Comparison of ENCODE assay signal across 8 cellular contexts in genomic region chr6:139373154-139373927, GRCh38. TPM values are rescaled to one million over a fixed set of nuclear protein-coding genes. Genes with fewer than 3 reads are reported as not detected.
DNase-seq lines count a peak whose midpoint lies in the region; ATAC-seq and TF ChIP-seq lines count a peak whose summit lies in the region.

No MANE protein-coding gene starts in this region.

- H3K27me3 ChIP-seq in SJCRH30 (no peaks in the 10 kb centered on the region), upper lobe of left lung (no peaks in the 10 kb centered on the region)

- H3K4me3 ChIP-seq in SJCRH30 (peak overlapping the region; percentile 82), upper lobe of left lung (peak overlapping the region; percentile 79 to 90 (median 88))

- peaks cover 40% of the 10 kb centered on the region for H3K4me1 Mint-ChIP-seq in CD14-positive monocyte
- peaks cover 52% of the 10 kb centered on the region for H3K4me1 Mint-ChIP-seq in activated naive CD4-positive, alpha-beta T cell treated with anti-CD3 and anti-CD28 coated beads, Interleukin-2, amount 50 U/mL, for 24 hours

- H3K27me3 Mint-ChIP-seq in CD14-positive monocyte (ENCODE audit: low read depth in 3 of 3): peaks cover 0 to 3% (median 0%) of the 10 kb centered on the region in 3 donors
- no peaks in the 10 kb centered on the region for H3K27me3 Mint-ChIP-seq in activated naive CD4-positive, alpha-beta T cell treated with anti-CD3 and anti-CD28 coated beads, Interleukin-2, amount 50 U/mL, for 24 hours

- peak in 1 of 4 donors; percentile 16 for TF ChIP-seq POLR2A in upper lobe of left lung (IDR thresholded peaks at IDR 0.05)

- peak overlapping the region; percentile 99 for H3K4me3 Mint-ChIP-seq in CD14-positive monocyte
- peak overlapping the region; percentile 100 for H3K4me3 Mint-ChIP-seq in activated naive CD4-positive, alpha-beta T cell treated with anti-CD3 and anti-CD28 coated beads, Interleukin-2, amount 50 U/mL, for 24 hours

- H3K36me3 ChIP-seq in SJCRH30 (peaks cover 20% of the 10 kb centered on the region), upper lobe of left lung (peaks cover 0 to 31% (median 5%) of the 10 kb centered on the region in 4 donors)

- TF ChIP-seq EP300 in upper lobe of left lung (IDR thresholded peaks at IDR 0.05): no peak

- H3K36me3 Mint-ChIP-seq in CD14-positive monocyte: peaks cover 21 to 32% of the 10 kb centered on the region in 2 donors
- H3K36me3 Mint-ChIP-seq in activated naive CD4-positive, alpha-beta T cell treated with anti-CD3 and anti-CD28 coated beads, Interleukin-2, amount 50 U/mL, for 24 hours: peaks cover 6% of the 10 kb centered on the region

- peaks cover 21% of the 10 kb centered on the region for H3K4me1 ChIP-seq in SJCRH30
- peaks cover 17 to 47% (median 32%) of the 10 kb centered on the region in 4 donors for H3K4me1 ChIP-seq in upper lobe of left lung

- peak; percentile 26 for ATAC-seq in GM19351 (IDR thresholded peaks at IDR 0.05; ENCODE audit: unreplicated experiment)
- peak; percentile 1 for ATAC-seq in Right ventricle myocardium inferior
- peak in 1 of 2 donors; percentile 4 for ATAC-seq in upper lobe of left lung (ENCODE audit: low FRiP score in 2 of 2)

- WGBS in upper lobe of left lung, 2 donors: 0% methylated on average over 39 of the region's 57 CpGs; no CpG with 5 or more reads in 1 of the 2 donors

- peak overlapping the region; percentile 93 for H3K27ac ChIP-seq in SJCRH30
- peak overlapping the region; percentile 96 to 99 (median 99) for H3K27ac ChIP-seq in upper lobe of left lung

- peak overlapping the region; percentile 95 to 99 (median 98) for H3K27ac Mint-ChIP-seq in CD14-positive monocyte
- peak overlapping the region; percentile 100 for H3K27ac Mint-ChIP-seq in activated naive CD4-positive, alpha-beta T cell treated with anti-CD3 and anti-CD28 coated beads, Interleukin-2, amount 50 U/mL, for 24 hours

- intact Hi-C loops in CD14-positive monocyte (cut with micrococcal nuclease) (loop anchor here (5.0 to 10.0 kb wide), 8 partner anchors 46 to 551 kb away; partner anchors contain the start of gene HECA (in 2 of the 2)), Right ventricle myocardium inferior (cut with DNase I) (loop anchor here (5.0 to 10.0 kb wide), 7 partner anchors 81 to 1791 kb away; partner anchors contain the start of gene TXLNB), posterior cingulate gyrus (cut with DNase I) (loop anchor here (10.0 kb wide), 1 partner anchor 511 kb away; no protein-coding TSS in a partner anchor)

- DNase-seq in CD14-positive monocyte (ENCODE audit: low spot score) (peak; percentile 66), HK-2 (ENCODE audit: unreplicated experiment) (peak; percentile 64), SJCRH30 (peak; percentile 71 to 75), Right ventricle myocardium inferior (ENCODE audit: missing footprints) (peak; percentile 88), posterior cingulate gyrus (peak; percentile 59 to 96 (median 74)), upper lobe of left lung (peak; percentile 66 to 94)

- peaks cover 0 to 3% (median 0%) of the 10 kb centered on the region in 7 donors for H3K9me3 Mint-ChIP-seq in CD14-positive monocyte
- H3K9me3 Mint-ChIP-seq in activated naive CD4-positive, alpha-beta T cell treated with anti-CD3 and anti-CD28 coated beads, Interleukin-2, amount 50 U/mL, for 24 hours: no peaks in the 10 kb centered on the region

- TF ChIP-seq CTCF in CD14-positive monocyte (IDR thresholded peaks at IDR 0.05): peak; percentile 50
- TF ChIP-seq CTCF in upper lobe of left lung (IDR thresholded peaks at IDR 0.05): peak; percentile 13 to 69 (median 46)

- H3K9me3 ChIP-seq in SJCRH30 (replicated peaks) (no peaks in the 10 kb centered on the region), upper lobe of left lung (no peaks in the 10 kb centered on the region)

RNA-seq across cellular contexts. Expression of gene CITED2, which starts 1.1 kb away (rescaled TPM):
- polyA plus RNA-seq in CD14-positive monocyte: 10 to 100 TPM; 22.9 to 43.9 TPM
- total RNA-seq in SJCRH30 (2014; rRNA removed; shearing (Covaris generic)): 23.6 and 24.6 TPM in 2 replicates
- total RNA-seq in Right ventricle myocardium inferior: 143 TPM
- total RNA-seq in upper lobe of left lung: 100 to 1,000 TPM; 103 to 364 (median 228) TPM
